ENCODE assay signal across 7 cellular contexts in the genomic region with DNA sequence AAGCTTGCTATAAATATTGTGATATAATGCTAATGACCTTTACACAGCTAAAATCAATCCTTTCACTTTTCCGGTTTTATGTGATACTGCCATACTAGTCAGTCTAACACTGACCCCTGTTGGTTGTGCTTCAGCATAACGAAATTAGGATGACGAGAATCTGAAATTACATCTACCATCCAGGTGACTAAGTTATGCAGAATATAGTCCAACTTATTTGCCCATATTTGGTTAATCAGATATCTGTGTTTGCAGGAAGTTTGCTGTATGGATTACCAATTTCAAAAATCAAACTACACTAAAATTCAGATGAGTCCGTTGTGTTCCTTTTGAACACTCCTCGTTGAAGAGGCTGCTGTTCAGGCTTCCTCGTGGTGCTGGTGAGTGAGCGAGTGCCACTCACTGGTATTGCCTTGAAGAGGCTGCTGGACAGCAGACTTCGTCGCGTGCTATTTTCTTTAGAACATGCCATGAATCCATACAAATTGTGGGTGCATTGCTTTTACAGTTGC. TPM values are rescaled to one million over a fixed set of nuclear protein-coding genes. Genes with fewer than 3 reads are reported as not detected.
DNase-seq lines count a peak whose midpoint lies in the region; ATAC-seq and TF ChIP-seq lines count a peak whose summit lies in the region.

No MANE protein-coding gene starts in this region.

- H3K9me3 ChIP-seq in OCI-LY3 (ENCODE audit: insufficient read depth, low read length) (no peaks in the 10 kb centered on the region), MG63 (no peaks in the 10 kb centered on the region)

- H3K23ac ChIP-seq in mesendoderm (ENCODE audit: low read length) = no peak overlapping the region

- peak; percentile 65 for ATAC-seq in GM18909 (IDR thresholded peaks at IDR 0.05; ENCODE audit: poor library complexity, unreplicated experiment)
- ATAC-seq in HG03469 (IDR thresholded peaks at IDR 0.05; ENCODE audit: unreplicated experiment) = peak; percentile 75

- H3K27me3 ChIP-seq in OCI-LY3 (ENCODE audit: low read depth, low read length) = no peaks in the 10 kb centered on the region
- H3K27me3 ChIP-seq in mesendoderm (ENCODE audit: insufficient read depth, low read length, poor library complexity) = no peaks in the 10 kb centered on the region
- no peaks in the 10 kb centered on the region for H3K27me3 ChIP-seq in MG63

- H4K20me1 ChIP-seq in OCI-LY3 (ENCODE audit: insufficient read depth, low read length) = peaks cover 38% of the 10 kb centered on the region

- no peak overlapping the region for H3K4ac ChIP-seq in mesendoderm (ENCODE audit: low read depth, low read length)

- H3K27ac ChIP-seq in OCI-LY3 (ENCODE audit: low read length) = no peak overlapping the region
- H3K27ac ChIP-seq in mesendoderm (ENCODE audit: low read depth, low read length) = no peak overlapping the region

- H4K5ac ChIP-seq in mesendoderm (ENCODE audit: low read length) = no peak overlapping the region

- no peak overlapping the region for H2AK5ac ChIP-seq in mesendoderm (ENCODE audit: low read length)

- no peak overlapping the region for H2AFZ ChIP-seq in OCI-LY3 (ENCODE audit: low read depth, low read length)

- TF ChIP-seq CTCF in OCI-LY3 (IDR thresholded peaks at IDR 0.05; ENCODE audit: low read depth, low read length) = peak; percentile 73

- H2BK5ac ChIP-seq in mesendoderm (ENCODE audit: low read length) = no peak overlapping the region

- H2BK15ac ChIP-seq in mesendoderm (replicated peaks; ENCODE audit: low read depth) = no peak overlapping the region

- no peak overlapping the region for H3K9ac ChIP-seq in OCI-LY3 (ENCODE audit: low read length)
- no peak overlapping the region for H3K9ac ChIP-seq in mesendoderm (ENCODE audit: low read length)

- H3K4me2 ChIP-seq in OCI-LY3 (ENCODE audit: low read length) (no peak overlapping the region), mesendoderm (ENCODE audit: low read length) (no peak overlapping the region)

- no peak overlapping the region for H2BK120ac ChIP-seq in mesendoderm (ENCODE audit: low read depth, low read length)

- peak; percentile 1 for DNase-seq in DMS 273 treated with DMSO at 0.1 percent for 48 hours (lab: John Stamatoyannopoulos, UW)
- peak; percentile 79 to 80 for DNase-seq in dermis microvascular lymphatic vessel endothelial cell (ENCODE audit: low read depth in 2 of 2)
- peak; percentile 33 for DNase-seq in mesendoderm
- no peak for DNase-seq in MG63

- H4K8ac ChIP-seq in mesendoderm (ENCODE audit: low read depth, low read length) = no peak overlapping the region

- H3K4me1 ChIP-seq in OCI-LY3 (ENCODE audit: low read length) = peaks cover 3% of the 10 kb centered on the region; the same call in 1 of the 2 replicates
- H3K4me1 ChIP-seq in mesendoderm (ENCODE audit: control insufficient read depth, low read depth, low read length) = no peaks in the 10 kb centered on the region

- no CpG with 5 or more reads among the region's 10 CpGs for WGBS in mesendoderm (ENCODE audit: extremely low coverage, insufficient coverage, low lambda C conversion rate)

- no peak overlapping the region for H3K18ac ChIP-seq in mesendoderm (ENCODE audit: low read length)

- H3K79me1 ChIP-seq in mesendoderm (ENCODE audit: low read length) = peaks cover 16% of the 10 kb centered on the region

- peaks cover 44% of the 10 kb centered on the region for H3K79me2 ChIP-seq in OCI-LY3 (ENCODE audit: low read length)
- H3K79me2 ChIP-seq in mesendoderm (ENCODE audit: control insufficient read depth, insufficient read depth, low read length) = peaks cover 10% of the 10 kb centered on the region

- no peak overlapping the region for H3K56ac ChIP-seq in mesendoderm (ENCODE audit: low read length)

- H3K4me3 ChIP-seq in OCI-LY3 (ENCODE audit: low read length) = no peak overlapping the region
- no peak overlapping the region for H3K4me3 ChIP-seq in mesendoderm (ENCODE audit: low read length)
- H3K4me3 ChIP-seq in MG63 = no peak overlapping the region

- H3K36me3 ChIP-seq in OCI-LY3 (replicated peaks; ENCODE audit: low read depth, low read length) = peaks cover 30% of the 10 kb centered on the region
- H3K36me3 ChIP-seq in mesendoderm (ENCODE audit: control insufficient read depth, insufficient read depth, low read length) = peaks cover 1% of the 10 kb centered on the region
- H3K36me3 ChIP-seq in MG63 = peaks cover 99% of the 10 kb centered on the region

RNA-seq across cellular contexts. Expression of gene TENT4A, which starts 32.5 kb away (rescaled TPM):
- 6.9 and 8.0 TPM in 2 replicates for total RNA-seq in dermis microvascular lymphatic vessel endothelial cell
- polyA plus RNA-seq in mesendoderm (2013, experiment 1 of 2) = 17.2 TPM
- polyA plus RNA-seq in mesendoderm (2013, experiment 2 of 2) = 17.1 TPM
- 9.9 and 14.6 TPM in 2 replicates for total RNA-seq in MG63 (2014; rRNA removed; shearing (Covaris generic); ENCODE audit: low replicate concordance)
